ENCODE assay signal across 38 cellular contexts in the genomic region with DNA sequence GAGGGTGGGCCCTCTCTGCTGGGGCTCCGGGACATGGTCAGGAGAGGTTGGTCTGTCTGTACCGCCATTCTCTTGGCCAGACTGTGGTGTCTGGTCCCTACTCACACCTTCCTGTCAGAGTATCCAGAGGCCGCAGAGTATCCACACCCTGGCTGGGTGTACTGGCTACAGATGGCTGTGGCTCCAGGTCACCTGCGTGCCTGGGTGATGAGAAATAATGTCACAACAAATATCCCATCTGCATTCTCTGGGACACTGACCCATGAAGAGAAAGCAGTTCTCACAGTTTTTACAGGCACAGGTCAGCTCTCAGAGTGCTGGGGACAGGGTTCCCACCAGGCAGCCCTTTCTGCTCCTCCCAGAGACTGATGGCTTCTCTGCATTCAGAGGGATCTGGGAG. TPM values are rescaled to one million over a fixed set of nuclear protein-coding genes. Genes with fewer than 3 reads are reported as not detected.
"Had no signal": no experiment of that assay in that cellular context is flagged by ENCODE, and none has a peak within 500 bp of the region (broad histone marks: within the 10 kb centered on the region; RNA-seq: fewer than 3 reads in every experiment).

No MANE protein-coding gene starts in this region.

- H3K27me3 ChIP-seq: adrenal gland, body of pancreas, esophagus muscularis mucosa, gastroesophageal sphincter, heart right ventricle had no signal

- DNase-seq: activated B cell treated with CpG ODN at 0.5 μM for 24 hours; activated CD4-positive, alpha-beta T cell treated with anti-CD3 and anti-CD28 coated beads for 48 hours; activated CD4-positive, alpha-beta T cell treated with anti-CD3 and anti-CD28 coated beads, Interleukin-2, amount 50 U/mL, for 1 hour; activated CD4-positive, alpha-beta T cell treated with anti-CD3 and anti-CD28 coated beads, Interleukin-2, amount 50 U/mL, for 48 hours; activated CD8-positive, alpha-beta memory T cell treated with anti-CD3 and anti-CD28 coated beads, Interleukin-2, amount 10 ng/mL, durations not matched to agents 7 days and 5 days; activated CD8-positive, alpha-beta memory T cell treated with anti-CD3 and anti-CD28 coated beads, Interleukin-2, amount 50 U/mL, for 4 hours; activated CD8-positive, alpha-beta T cell treated with anti-CD3 and anti-CD28 coated beads, Interleukin-2, amount 10 ng/mL, durations not matched to agents 7 days and 5 days; activated effector memory CD4-positive, alpha-beta T cell treated with anti-CD3 and anti-CD28 coated beads, Interleukin-2, amount 50 U/mL, for 16 hours; activated naive CD4-positive, alpha-beta T cell treated with anti-CD3 and anti-CD28 coated beads for 36 hours; activated naive CD8-positive, alpha-beta T cell treated with anti-CD3 and anti-CD28 coated beads for 36 hours; activated naive CD8-positive, alpha-beta T cell treated with anti-CD3 and anti-CD28 coated beads, Interleukin-2, amount 50 U/mL, for 24 hours; activated T-cell treated with anti-CD3 and anti-CD28 coated beads, Interleukin-2, amount 50 U/mL, for 1 hour; activated T-cell treated with anti-CD3 and anti-CD28 coated beads, Interleukin-2, amount 50 U/mL, for 48 hours; adrenal gland; amygdala; aorta; body of pancreas; central memory CD4-positive, alpha-beta T cell; cerebellar nuclear complex; effector CD4-positive, alpha-beta T cell; effector memory CD8-positive, alpha-beta T cell; erythroblast; foreskin melanocyte; heart right ventricle; T-cell; T1000; WERI-Rb-1 had no signal

- H3K9me3 Mint-ChIP-seq: activated B cell treated with CpG ODN at 0.5 μM for 24 hours; activated naive CD4-positive, alpha-beta T cell treated with anti-CD3 and anti-CD28 coated beads for 36 hours; activated naive CD4-positive, alpha-beta T cell treated with anti-CD3 and anti-CD28 coated beads, Interleukin-2, amount 50 U/mL, for 24 hours; activated naive CD8-positive, alpha-beta T cell treated with anti-CD3 and anti-CD28 coated beads for 36 hours; activated naive CD8-positive, alpha-beta T cell treated with anti-CD3 and anti-CD28 coated beads, Interleukin-2, amount 50 U/mL, for 24 hours; activated T-helper 1 cell treated with anti-CD3 and anti-CD28 coated beads, Interleukin-12 subunit alpha, Interleukin-12 subunit beta, Interleukin-2, Interleukin-4 antibody, amounts not matched to agents 30 ng/mL and 10 ng/mL and 1 ng/mL, durations not matched to agents 14 hours and 24 hours and 36 hours; activated T-helper 2 cell treated with anti-CD3 and anti-CD28 coated beads, Interferon-gamma antibody, Interleukin-2, Interleukin-4, amounts not matched to agents 10 μg/mL and 5 μg/mL and 100 μg/mL, durations not matched to agents 14 hours and 24 hours and 36 hours; dendritic cell treated with granulocyte-macrophage colony-stimulating factor and Interleukin-4, amounts not matched to agents 40 ng/mL and 50 ng/mL, for 4 days; effector memory CD8-positive, alpha-beta T cell; T-cell; T-helper 1 cell treated with Interleukin-12 subunit alpha and Interleukin-12 subunit beta and Interleukin-4 antibody, amounts not matched to agents 30 μg/mL and 1 μg/mL, for 36 hours; T-helper 2 cell treated with Interferon-gamma antibody and Interleukin-4, amounts not matched to agents 5 μg/mL and 100 μg/mL, for 36 hours had no signal

- H3K4me3 ChIP-seq: adrenal gland, body of pancreas, coronary artery, esophagus muscularis mucosa, gastroesophageal sphincter, heart right ventricle had no signal

- H3K36me3 Mint-ChIP-seq: activated CD8-positive, alpha-beta memory T cell treated with anti-CD3 and anti-CD28 coated beads, Interleukin-2, amount 10 ng/mL, durations not matched to agents 7 days and 5 days; activated naive CD4-positive, alpha-beta T cell treated with anti-CD3 and anti-CD28 coated beads, Interleukin-2, amount 50 U/mL, for 24 hours; activated naive CD8-positive, alpha-beta T cell treated with anti-CD3 and anti-CD28 coated beads for 36 hours had no signal

- H3K27ac Mint-ChIP-seq: activated B cell treated with CpG ODN at 0.5 μM for 24 hours; activated CD8-positive, alpha-beta memory T cell treated with anti-CD3 and anti-CD28 coated beads, Interleukin-2, amount 10 ng/mL, durations not matched to agents 7 days and 5 days; activated CD8-positive, alpha-beta T cell treated with anti-CD3 and anti-CD28 coated beads, Interleukin-2, amount 10 ng/mL, durations not matched to agents 7 days and 5 days; activated naive CD4-positive, alpha-beta T cell treated with anti-CD3 and anti-CD28 coated beads for 36 hours; activated naive CD8-positive, alpha-beta T cell treated with anti-CD3 and anti-CD28 coated beads for 36 hours; activated naive CD8-positive, alpha-beta T cell treated with anti-CD3 and anti-CD28 coated beads, Interleukin-2, amount 50 U/mL, for 24 hours; activated T-helper 1 cell treated with anti-CD3 and anti-CD28 coated beads, Interleukin-12 subunit alpha, Interleukin-12 subunit beta, Interleukin-2, Interleukin-4 antibody, amounts not matched to agents 30 ng/mL and 10 ng/mL and 1 ng/mL, durations not matched to agents 14 hours and 24 hours and 36 hours; activated T-helper 2 cell treated with anti-CD3 and anti-CD28 coated beads, Interferon-gamma antibody, Interleukin-2, Interleukin-4, amounts not matched to agents 10 μg/mL and 5 μg/mL and 100 μg/mL, durations not matched to agents 14 hours and 24 hours and 36 hours; dendritic cell treated with granulocyte-macrophage colony-stimulating factor and Interleukin-4, amounts not matched to agents 40 ng/mL and 50 ng/mL, for 4 days; T-cell; T-helper 1 cell treated with Interleukin-12 subunit alpha and Interleukin-12 subunit beta and Interleukin-4 antibody, amounts not matched to agents 30 μg/mL and 1 μg/mL, for 36 hours; T-helper 2 cell treated with Interferon-gamma antibody and Interleukin-4, amounts not matched to agents 5 μg/mL and 100 μg/mL, for 36 hours had no signal

- H3K27me3 Mint-ChIP-seq: activated B cell treated with CpG ODN at 0.5 μM for 24 hours; activated naive CD4-positive, alpha-beta T cell treated with anti-CD3 and anti-CD28 coated beads, Interleukin-2, amount 50 U/mL, for 24 hours; activated naive CD8-positive, alpha-beta T cell treated with anti-CD3 and anti-CD28 coated beads for 36 hours; activated naive CD8-positive, alpha-beta T cell treated with anti-CD3 and anti-CD28 coated beads, Interleukin-2, amount 50 U/mL, for 24 hours; effector memory CD8-positive, alpha-beta T cell; T-cell had no signal

- H3K9me3 ChIP-seq: adrenal gland, body of pancreas, esophagus muscularis mucosa, gastroesophageal sphincter, heart right ventricle had no signal

- H3K4me3 Mint-ChIP-seq: activated B cell treated with CpG ODN at 0.5 μM for 24 hours; activated CD8-positive, alpha-beta memory T cell treated with anti-CD3 and anti-CD28 coated beads, Interleukin-2, amount 10 ng/mL, durations not matched to agents 7 days and 5 days; activated CD8-positive, alpha-beta T cell treated with anti-CD3 and anti-CD28 coated beads, Interleukin-2, amount 10 ng/mL, durations not matched to agents 7 days and 5 days; activated naive CD4-positive, alpha-beta T cell treated with anti-CD3 and anti-CD28 coated beads for 36 hours; activated naive CD4-positive, alpha-beta T cell treated with anti-CD3 and anti-CD28 coated beads, Interleukin-2, amount 50 U/mL, for 24 hours; activated naive CD8-positive, alpha-beta T cell treated with anti-CD3 and anti-CD28 coated beads for 36 hours; activated naive CD8-positive, alpha-beta T cell treated with anti-CD3 and anti-CD28 coated beads, Interleukin-2, amount 50 U/mL, for 24 hours; activated T-helper 1 cell treated with anti-CD3 and anti-CD28 coated beads, Interleukin-12 subunit alpha, Interleukin-12 subunit beta, Interleukin-2, Interleukin-4 antibody, amounts not matched to agents 30 ng/mL and 10 ng/mL and 1 ng/mL, durations not matched to agents 14 hours and 24 hours and 36 hours; dendritic cell treated with granulocyte-macrophage colony-stimulating factor and Interleukin-4, amounts not matched to agents 40 ng/mL and 50 ng/mL, for 4 days; effector memory CD8-positive, alpha-beta T cell; T-cell; T-helper 1 cell treated with Interleukin-12 subunit alpha and Interleukin-12 subunit beta and Interleukin-4 antibody, amounts not matched to agents 30 μg/mL and 1 μg/mL, for 36 hours; T-helper 2 cell treated with Interferon-gamma antibody and Interleukin-4, amounts not matched to agents 5 μg/mL and 100 μg/mL, for 36 hours had no signal

- ATAC-seq: activated CD4-positive, CD25-positive, alpha-beta regulatory T cell treated with anti-CD3 and anti-CD28 coated beads, Interleukin-2, amount 50 U/mL, for 24 hours; activated CD8-positive, alpha-beta memory T cell treated with anti-CD3 and anti-CD28 coated beads, Interleukin-2, amount 10 ng/mL, durations not matched to agents 7 days and 5 days; activated CD8-positive, alpha-beta T cell treated with anti-CD3 and anti-CD28 coated beads, Interleukin-2, amount 10 ng/mL, durations not matched to agents 7 days and 5 days; activated naive CD8-positive, alpha-beta T cell treated with anti-CD3 and anti-CD28 coated beads, Interleukin-2, amount 50 U/mL, for 24 hours; body of pancreas; effector memory CD8-positive, alpha-beta T cell; gastroesophageal sphincter; heart right ventricle; T-cell had no signal

- H3K36me3 ChIP-seq: adrenal gland, esophagus muscularis mucosa, gastroesophageal sphincter, heart right ventricle, WERI-Rb-1 had no signal

- H3K27ac ChIP-seq: adrenal gland, body of pancreas, coronary artery, esophagus muscularis mucosa, gastroesophageal sphincter, heart right ventricle, WERI-Rb-1 had no signal

RNA-seq across cellular contexts. Expression of a gene that starts 58.9 kb away (rescaled TPM):
- total RNA-seq: activated B cell treated with CpG ODN at 0.5 μM for 24 hours; activated CD8-positive, alpha-beta memory T cell treated with anti-CD3 and anti-CD28 coated beads for 36 hours; activated CD8-positive, alpha-beta memory T cell treated with anti-CD3 and anti-CD28 coated beads, Interleukin-2, amount 10 ng/mL, durations not matched to agents 7 days and 5 days; activated CD8-positive, alpha-beta T cell treated with anti-CD3 and anti-CD28 coated beads, Interleukin-2, amount 10 ng/mL, durations not matched to agents 7 days and 5 days; activated naive CD4-positive, alpha-beta T cell treated with anti-CD3 and anti-CD28 coated beads for 36 hours; activated naive CD8-positive, alpha-beta T cell treated with anti-CD3 and anti-CD28 coated beads for 36 hours; activated T-helper 1 cell treated with anti-CD3 and anti-CD28 coated beads, Interleukin-12 subunit alpha, Interleukin-12 subunit beta, Interleukin-2, Interleukin-4 antibody, amounts not matched to agents 30 ng/mL and 10 ng/mL and 1 ng/mL, durations not matched to agents 14 hours and 24 hours and 36 hours; activated T-helper 2 cell treated with anti-CD3 and anti-CD28 coated beads, Interferon-gamma antibody, Interleukin-2, Interleukin-4, amounts not matched to agents 10 μg/mL and 5 μg/mL and 100 μg/mL, durations not matched to agents 14 hours and 24 hours and 36 hours had no signal
